32 cellular contexts compared by ENCODE assay signal in genomic region chr6:4899249-4899648, GRCh38.
"Had no signal": no experiment of that assay in that cellular context is flagged by ENCODE, and none has a peak within 500 bp of the region (broad histone marks: within the 10 kb centered on the region; RNA-seq: fewer than 3 reads in every experiment).

No MANE protein-coding gene starts in this region.

- H3K36me3 ChIP-seq: brain microvascular endothelial cell, breast epithelium had no signal

- H3K27ac Mint-ChIP-seq: activated CD4-positive, alpha-beta memory T cell treated with anti-CD3 and anti-CD28 coated beads, Interleukin-2, amount 10 ng/mL, durations not matched to agents 7 days and 5 days; activated CD4-positive, alpha-beta T cell treated with anti-CD3 and anti-CD28 coated beads for 36 hours; activated CD4-positive, alpha-beta T cell treated with anti-CD3 and anti-CD28 coated beads, Interleukin-2, amount 10 ng/mL, durations not matched to agents 7 days and 5 days; activated CD8-positive, alpha-beta memory T cell treated with anti-CD3 and anti-CD28 coated beads, Interleukin-2, amount 10 ng/mL, durations not matched to agents 7 days and 5 days; activated CD8-positive, alpha-beta T cell treated with anti-CD3 and anti-CD28 coated beads, Interleukin-2, amount 10 ng/mL, durations not matched to agents 7 days and 5 days; activated naive CD4-positive, alpha-beta T cell treated with anti-CD3 and anti-CD28 coated beads, Interleukin-2, amount 10 ng/mL, durations not matched to agents 7 days and 5 days; activated naive CD8-positive, alpha-beta T cell; activated naive CD8-positive, alpha-beta T cell treated with anti-CD3 and anti-CD28 coated beads, Interleukin-2, amount 10 ng/mL, durations not matched to agents 7 days and 5 days; activated naive CD8-positive, alpha-beta T cell treated with anti-CD3 and anti-CD28 coated beads, Interleukin-2, amount 50 U/mL, for 24 hours; activated T-cell treated with anti-CD3 and anti-CD28 coated beads, Interleukin-2, amount 50 U/mL, for 24 hours; activated T-helper 2 cell treated with anti-CD3 and anti-CD28 coated beads, Interferon-gamma antibody, Interleukin-2, Interleukin-4, amounts not matched to agents 10 μg/mL and 5 μg/mL and 100 μg/mL, durations not matched to agents 14 hours and 24 hours and 36 hours; T-cell; T-helper 17 cell; T-helper 2 cell treated with Interferon-gamma antibody and Interleukin-4, amounts not matched to agents 5 μg/mL and 100 μg/mL, for 36 hours had no signal

- H3K27me3 Mint-ChIP-seq: activated CD4-positive, alpha-beta memory T cell treated with anti-CD3 and anti-CD28 coated beads, Interleukin-2, amount 10 ng/mL, durations not matched to agents 7 days and 5 days; activated CD4-positive, alpha-beta T cell treated with anti-CD3 and anti-CD28 coated beads for 36 hours; activated CD4-positive, alpha-beta T cell treated with anti-CD3 and anti-CD28 coated beads, Interleukin-2, amount 10 ng/mL, durations not matched to agents 7 days and 5 days; activated CD8-positive, alpha-beta memory T cell treated with anti-CD3 and anti-CD28 coated beads, Interleukin-2, amount 10 ng/mL, durations not matched to agents 7 days and 5 days; activated naive CD4-positive, alpha-beta T cell treated with anti-CD3 and anti-CD28 coated beads, Interleukin-2, amount 10 ng/mL, durations not matched to agents 7 days and 5 days; activated naive CD8-positive, alpha-beta T cell; activated naive CD8-positive, alpha-beta T cell treated with anti-CD3 and anti-CD28 coated beads, Interleukin-2, amount 10 ng/mL, durations not matched to agents 7 days and 5 days; activated naive CD8-positive, alpha-beta T cell treated with anti-CD3 and anti-CD28 coated beads, Interleukin-2, amount 50 U/mL, for 24 hours; activated T-cell treated with anti-CD3 and anti-CD28 coated beads, Interleukin-2, amount 50 U/mL, for 24 hours; T-cell; T-helper 17 cell had no signal

- H3K27ac ChIP-seq: ascending aorta, brain microvascular endothelial cell, breast epithelium, VCaP had no signal

- H3K9me3 ChIP-seq: breast epithelium had no signal

- H3K9me3 Mint-ChIP-seq: activated CD4-positive, alpha-beta memory T cell treated with anti-CD3 and anti-CD28 coated beads, Interleukin-2, amount 10 ng/mL, durations not matched to agents 7 days and 5 days; activated CD4-positive, alpha-beta T cell treated with anti-CD3 and anti-CD28 coated beads, Interleukin-2, amount 10 ng/mL, durations not matched to agents 7 days and 5 days; activated naive CD8-positive, alpha-beta T cell treated with anti-CD3 and anti-CD28 coated beads, Interleukin-2, amount 10 ng/mL, durations not matched to agents 7 days and 5 days; activated naive CD8-positive, alpha-beta T cell treated with anti-CD3 and anti-CD28 coated beads, Interleukin-2, amount 50 U/mL, for 24 hours had no signal

- DNase-seq: activated CD4-positive, alpha-beta memory T cell treated with anti-CD3 and anti-CD28 coated beads, Interleukin-2, amount 10 ng/mL, durations not matched to agents 7 days and 5 days; activated CD4-positive, alpha-beta T cell treated with anti-CD3 and anti-CD28 coated beads for 1 hour; activated CD4-positive, alpha-beta T cell treated with anti-CD3 and anti-CD28 coated beads for 36 hours; activated CD4-positive, alpha-beta T cell treated with anti-CD3 and anti-CD28 coated beads for 48 hours; activated CD4-positive, alpha-beta T cell treated with anti-CD3 and anti-CD28 coated beads, Interleukin-2, amount 10 ng/mL, durations not matched to agents 7 days and 5 days; activated CD4-positive, alpha-beta T cell treated with anti-CD3 and anti-CD28 coated beads, Interleukin-2, amount 50 U/mL, for 48 hours; activated CD4-positive, CD25-positive, alpha-beta regulatory T cell; activated CD8-positive, alpha-beta memory T cell treated with anti-CD3 and anti-CD28 coated beads for 24 hours; activated CD8-positive, alpha-beta memory T cell treated with anti-CD3 and anti-CD28 coated beads, Interleukin-2, amount 10 ng/mL, durations not matched to agents 7 days and 5 days; activated CD8-positive, alpha-beta memory T cell treated with anti-CD3 and anti-CD28 coated beads, Interleukin-2, amount 50 U/mL, for 48 hours; activated CD8-positive, alpha-beta T cell treated with anti-CD3 and anti-CD28 coated beads, Interleukin-2, amount 10 ng/mL, durations not matched to agents 7 days and 5 days; activated effector memory CD4-positive, alpha-beta T cell treated with Interleukin-2 at 50 U/mL for 16 hours; activated gamma-delta T cell; activated naive CD4-positive, alpha-beta T cell treated with anti-CD3 and anti-CD28 coated beads, Interleukin-2, amount 10 ng/mL, durations not matched to agents 7 days and 5 days; activated naive CD4-positive, alpha-beta T cell treated with Interleukin-2 at 50 U/mL for 16 hours; activated naive CD8-positive, alpha-beta T cell treated with anti-CD3 and anti-CD28 coated beads, Interleukin-2, amount 10 ng/mL, durations not matched to agents 7 days and 5 days; activated naive CD8-positive, alpha-beta T cell treated with anti-CD3 and anti-CD28 coated beads, Interleukin-2, amount 50 U/mL, for 24 hours; activated T-cell treated with anti-CD3 and anti-CD28 coated beads, Interleukin-2, amount 50 U/mL, for 24 hours; activated T-cell treated with anti-CD3 and anti-CD28 coated beads, Interleukin-2, amount 50 U/mL, for 48 hours; amygdala; anterior cingulate cortex; brain microvascular endothelial cell; central memory CD4-positive, alpha-beta T cell; T-cell; T-helper 17 cell; T-helper 9 cell had no signal

- H3K4me3 ChIP-seq: ascending aorta, breast epithelium had no signal

- H3K4me1 Mint-ChIP-seq: activated CD4-positive, alpha-beta T cell treated with anti-CD3 and anti-CD28 coated beads, Interleukin-2, amount 10 ng/mL, durations not matched to agents 7 days and 5 days; activated naive CD4-positive, alpha-beta T cell treated with anti-CD3 and anti-CD28 coated beads, Interleukin-2, amount 10 ng/mL, durations not matched to agents 7 days and 5 days; T-helper 17 cell had no signal

- H3K27me3 ChIP-seq: ascending aorta, brain microvascular endothelial cell, breast epithelium had no signal

- H3K4me1 ChIP-seq: ascending aorta, breast epithelium had no signal

- H3K4me3 Mint-ChIP-seq: activated CD4-positive, alpha-beta memory T cell treated with anti-CD3 and anti-CD28 coated beads, Interleukin-2, amount 10 ng/mL, durations not matched to agents 7 days and 5 days; activated CD4-positive, alpha-beta T cell treated with anti-CD3 and anti-CD28 coated beads for 36 hours; activated CD4-positive, alpha-beta T cell treated with anti-CD3 and anti-CD28 coated beads, Interleukin-2, amount 10 ng/mL, durations not matched to agents 7 days and 5 days; activated CD8-positive, alpha-beta memory T cell treated with anti-CD3 and anti-CD28 coated beads, Interleukin-2, amount 10 ng/mL, durations not matched to agents 7 days and 5 days; activated CD8-positive, alpha-beta T cell treated with anti-CD3 and anti-CD28 coated beads, Interleukin-2, amount 10 ng/mL, durations not matched to agents 7 days and 5 days; activated naive CD4-positive, alpha-beta T cell treated with anti-CD3 and anti-CD28 coated beads, Interleukin-2, amount 10 ng/mL, durations not matched to agents 7 days and 5 days; activated naive CD8-positive, alpha-beta T cell; activated naive CD8-positive, alpha-beta T cell treated with anti-CD3 and anti-CD28 coated beads, Interleukin-2, amount 10 ng/mL, durations not matched to agents 7 days and 5 days; activated naive CD8-positive, alpha-beta T cell treated with anti-CD3 and anti-CD28 coated beads, Interleukin-2, amount 50 U/mL, for 24 hours; activated T-cell treated with anti-CD3 and anti-CD28 coated beads, Interleukin-2, amount 50 U/mL, for 24 hours; T-cell; T-helper 17 cell; T-helper 2 cell treated with Interferon-gamma antibody and Interleukin-4, amounts not matched to agents 5 μg/mL and 100 μg/mL, for 36 hours had no signal
